20 cellular contexts compared by ENCODE assay signal in the genomic region with DNA sequence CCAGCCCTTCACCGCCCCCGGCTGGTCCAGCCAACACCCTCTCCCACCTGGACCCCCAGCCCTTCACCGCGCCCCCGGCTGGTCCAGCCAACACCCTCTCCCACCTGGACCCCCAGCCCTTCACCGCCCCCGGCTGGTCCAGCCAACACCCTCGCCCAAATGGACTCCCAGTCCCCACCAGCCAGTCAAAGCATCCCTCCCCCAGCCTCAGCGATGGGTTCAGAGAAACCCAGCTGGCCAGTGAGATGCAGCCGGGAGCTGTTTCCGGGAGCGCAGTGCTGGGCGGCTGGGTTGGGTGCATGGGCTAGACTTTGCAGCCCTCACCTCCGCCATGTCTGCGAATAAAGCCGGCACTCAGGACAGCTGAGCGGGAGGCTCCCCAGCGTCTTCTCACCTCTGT. TPM values are rescaled to one million over a fixed set of nuclear protein-coding genes. Genes with fewer than 3 reads are reported as not detected.
A peak's percentile ranks its signal among the peaks of the same experiment; 100 is the strongest.
DNase-seq lines count a peak whose midpoint lies in the region; ATAC-seq, FAIRE-seq and TF ChIP-seq lines count a peak whose summit lies in the region.
"Had no signal": no experiment of that assay in that cellular context is flagged by ENCODE, and none has a peak within 500 bp of the region (broad histone marks: within the 10 kb centered on the region; RNA-seq: fewer than 3 reads in every experiment).

No MANE protein-coding gene starts in this region.

- H3F3A ChIP-seq in PC-3 (ENCODE audit: low read length, unreplicated experiment) = no peaks in the 10 kb centered on the region

- 0 out of 2 replicates have a peak overlapping the region, but pooled peaks have one; percentile 2 for H3K4me2 ChIP-seq in PC-3 (ENCODE audit: low read length)
- H3K4me2 ChIP-seq: BLaER1 had no signal

- no peak overlapping the region for H3K4me3 Mint-ChIP-seq in T-helper 1 cell treated with Interleukin-12 subunit alpha and Interleukin-12 subunit beta and Interleukin-4 antibody, amounts not matched to agents 30 μg/mL and 1 μg/mL, for 36 hours
- no peak overlapping the region for H3K4me3 Mint-ChIP-seq in stimulated activated naive B cell treated with anti-CD40 and anti-IgM and Interleukin-4, amounts not matched to agents 10 μg/mL and 1 μg/mL and 100 μg/mL, for 72 hours
- H3K4me3 Mint-ChIP-seq: CD8-positive, alpha-beta T cell had no signal

- H3K27ac Mint-ChIP-seq in T-helper 1 cell treated with Interleukin-12 subunit alpha and Interleukin-12 subunit beta and Interleukin-4 antibody, amounts not matched to agents 30 μg/mL and 1 μg/mL, for 36 hours = peak overlapping the region; percentile 28
- H3K27ac Mint-ChIP-seq in stimulated activated naive B cell treated with anti-CD40 and anti-IgM and Interleukin-4, amounts not matched to agents 10 μg/mL and 1 μg/mL and 100 μg/mL, for 72 hours = peak overlapping the region; percentile 85
- H3K27ac Mint-ChIP-seq: CD8-positive, alpha-beta T cell had no signal

- peaks cover 3% of the 10 kb centered on the region for H3K4me1 Mint-ChIP-seq in T-helper 1 cell treated with Interleukin-12 subunit alpha and Interleukin-12 subunit beta and Interleukin-4 antibody, amounts not matched to agents 30 μg/mL and 1 μg/mL, for 36 hours (ENCODE audit: low read depth)
- H3K4me1 Mint-ChIP-seq in stimulated activated naive B cell treated with anti-CD40 and anti-IgM and Interleukin-4, amounts not matched to agents 10 μg/mL and 1 μg/mL and 100 μg/mL, for 72 hours = peaks cover 1 to 2% of the 10 kb centered on the region in 2 donors

- POLR2A ChIA-PET in PC-3 (lab: Charles Lee; ENCODE audit: unreplicated experiment) = no interaction called here

- H3K27ac ChIP-seq in PC-3 (ENCODE audit: low read length) (no peak overlapping the region), kidney (ENCODE audit: low read depth in 2 of 2, low read length in 2 of 2) (no peak overlapping the region)
- H3K27ac ChIP-seq: BLaER1, GM23248, Peyer's patch had no signal

- no peaks in the 10 kb centered on the region for H3K27me3 ChIP-seq in PC-3 (ENCODE audit: low read length)
- H3K27me3 ChIP-seq: BLaER1, Peyer's patch had no signal

- H3K9me2 ChIP-seq in PC-3 (replicated peaks; ENCODE audit: low read length) = no peaks in the 10 kb centered on the region

- no peaks in the 10 kb centered on the region for H3K9me3 Mint-ChIP-seq in T-helper 1 cell treated with Interleukin-12 subunit alpha and Interleukin-12 subunit beta and Interleukin-4 antibody, amounts not matched to agents 30 μg/mL and 1 μg/mL, for 36 hours
- H3K9me3 Mint-ChIP-seq in stimulated activated naive B cell treated with anti-CD40 and anti-IgM and Interleukin-4, amounts not matched to agents 10 μg/mL and 1 μg/mL and 100 μg/mL, for 72 hours = peaks cover 0 to 2% of the 10 kb centered on the region in 2 donors
- H3K9me3 Mint-ChIP-seq: CD8-positive, alpha-beta T cell had no signal

- H3K9ac ChIP-seq in PC-3 (ENCODE audit: low read length) = no peak overlapping the region
- H3K9ac ChIP-seq in kidney (ENCODE audit: low read length in 2 of 2) = no peak overlapping the region
- H3K9ac ChIP-seq: BLaER1, GM23248 had no signal

- BruUV-seq in PC-3 (replicated peaks; lab: Mats Ljungman, UMichigan) = no TSS peak

- no peaks in the 10 kb centered on the region for H3K36me3 Mint-ChIP-seq in T-helper 1 cell treated with Interleukin-12 subunit alpha and Interleukin-12 subunit beta and Interleukin-4 antibody, amounts not matched to agents 30 μg/mL and 1 μg/mL, for 36 hours (ENCODE audit: low read depth)
- H3K36me3 Mint-ChIP-seq in stimulated activated naive B cell treated with anti-CD40 and anti-IgM and Interleukin-4, amounts not matched to agents 10 μg/mL and 1 μg/mL and 100 μg/mL, for 72 hours = peaks cover 3 to 6% of the 10 kb centered on the region in 2 donors
- H3K36me3 Mint-ChIP-seq: CD8-positive, alpha-beta T cell had no signal

- ATAC-seq in PC-3 (peak; percentile 52; the same call in 1 of the 2 replicates), GM19035 (IDR thresholded peaks at IDR 0.05; ENCODE audit: unreplicated experiment) (no peak), HG02885 (IDR thresholded peaks at IDR 0.05; ENCODE audit: poor library complexity, unreplicated experiment) (no peak), HG03097 (IDR thresholded peaks at IDR 0.05; ENCODE audit: low FRiP score, unreplicated experiment) (no peak)
- no peak for ATAC-seq in stimulated activated naive B cell treated with anti-CD40 and anti-IgM and Interleukin-4, amounts not matched to agents 10 μg/mL and 1 μg/mL and 100 μg/mL, for 72 hours (replicated peaks)
- ATAC-seq: CD8-positive, alpha-beta T cell had no signal

- H4K20me1 ChIP-seq in PC-3 (ENCODE audit: low read length) = no peaks in the 10 kb centered on the region
- H4K20me1 ChIP-seq: BLaER1 had no signal

- TF ChIP-seq CTCF in PC-3 (conservative IDR thresholded peaks at IDR 0.05; ENCODE audit: low read depth, low read length) (no peak), kidney (IDR thresholded peaks at IDR 0.05; ENCODE audit: borderline replicate concordance, extremely low read depth, insufficient read depth) (no peak)

- intact Hi-C loops in PC-3 (cut with micrococcal nuclease) = no loop called here
- intact Hi-C loops in kidney (cut with DNase I) = no loop called here

- H3K4me3 ChIP-seq in PC-3 (ENCODE audit: low read length) (no peak overlapping the region), kidney (ENCODE audit: low read length in 2 of 2) (no peak overlapping the region)
- H3K4me3 ChIP-seq: BLaER1, GM23248, Peyer's patch had no signal

- no peaks in the 10 kb centered on the region for H3K4me1 ChIP-seq in PC-3 (ENCODE audit: insufficient read depth, low read length)
- no peaks in the 10 kb centered on the region for H3K4me1 ChIP-seq in kidney (ENCODE audit: control insufficient read depth in 1 of 2, insufficient read depth in 1 of 2, low read depth in 1 of 2, low read length in 2 of 2)
- H3K4me1 ChIP-seq: Peyer's patch had no signal

- CTCF ChIA-PET in PC-3 (lab: Charles Lee) = no interaction called here

- no peak for FAIRE-seq in kidney (lab: Jason Lieb, UNC)
- FAIRE-seq: G401.6 had no signal

- DNase-seq in T-helper 1 cell (no peak), PC-3 (no peak), kidney (peak; percentile 80)
- DNase-seq in stimulated activated naive B cell treated with anti-CD40 and anti-IgM and Interleukin-4, amounts not matched to agents 10 μg/mL and 1 μg/mL and 100 μg/mL, for 72 hours = no peak
- DNase-seq: CD8-positive, alpha-beta T cell; DMS79 treated with DMSO at 0.1 percent for 48 hours; Kasumi-1; MM.1S; NCI-H2081 treated with DMSO at 0.1 percent for 48 hours; NCI-H510A treated with DMSO at 0.1 percent for 48 hours; Peyer's patch; SHP77 treated with DMSO at 0.1 percent for 48 hours had no signal

- no peak overlapping the region for H2AFZ ChIP-seq in PC-3 (ENCODE audit: low read length)
- H2AFZ ChIP-seq: GM23248 had no signal

- peaks cover 10% of the 10 kb centered on the region for H3K27me3 Mint-ChIP-seq in T-helper 1 cell treated with Interleukin-12 subunit alpha and Interleukin-12 subunit beta and Interleukin-4 antibody, amounts not matched to agents 30 μg/mL and 1 μg/mL, for 36 hours (ENCODE audit: low read depth)
- peaks cover 15 to 18% of the 10 kb centered on the region in 2 donors for H3K27me3 Mint-ChIP-seq in stimulated activated naive B cell treated with anti-CD40 and anti-IgM and Interleukin-4, amounts not matched to agents 10 μg/mL and 1 μg/mL and 100 μg/mL, for 72 hours

- no peaks in the 10 kb centered on the region for H3K9me3 ChIP-seq in PC-3 (ENCODE audit: low read length)
- no peaks in the 10 kb centered on the region for H3K9me3 ChIP-seq in kidney (ENCODE audit: control insufficient read depth in 1 of 2, low read length in 2 of 2)
- H3K9me3 ChIP-seq: BLaER1, Peyer's patch had no signal

- no peaks in the 10 kb centered on the region for H3K79me2 ChIP-seq in PC-3 (ENCODE audit: low read length)

- no peaks in the 10 kb centered on the region for H3K36me3 ChIP-seq in PC-3 (ENCODE audit: low read depth, low read length)
- no peaks in the 10 kb centered on the region for H3K36me3 ChIP-seq in kidney (ENCODE audit: control insufficient read depth in 1 of 2, insufficient read depth in 2 of 2, low read length in 2 of 2)
- H3K36me3 ChIP-seq: Peyer's patch had no signal

RNA-seq across cellular contexts. Expression of a gene that starts 6.5 kb away (rescaled TPM):
- total RNA-seq in PC-3 (2014; rRNA removed) = 119 and 152 TPM in 2 replicates
- total RNA-seq in kidney = 33.8 TPM
- polyA plus RNA-seq in kidney (ENCODE audit: insufficient read depth, low read depth, low replicate concordance) = 72.3 TPM

RNA-seq across cellular contexts. Expression of a gene that starts 17.7 kb away (rescaled TPM):
- total RNA-seq in PC-3 (2014; rRNA removed) (28.5 and 44.0 TPM in 2 replicates), kidney (23.1 TPM)
- polyA plus RNA-seq in kidney (ENCODE audit: insufficient read depth, low read depth, low replicate concordance) = 17.9 TPM

RNA-seq across cellular contexts. Expression of a gene that starts 18.8 kb away (rescaled TPM):
- total RNA-seq in PC-3 (2014; rRNA removed) (0.35 TPM in 1 of 2 replicates, not detected in the other), kidney (2.8 TPM)
- polyA plus RNA-seq in kidney (ENCODE audit: insufficient read depth, low read depth, low replicate concordance) = not detected
- total RNA-seq: A172, GM23248 had no signal
- polyA plus RNA-seq: GM23248 had no signal

RNA-seq across cellular contexts. Expression of a gene that starts 28.7 kb away (rescaled TPM):
- 0.11 and 0.17 TPM in 2 replicates for total RNA-seq in PC-3 (2014; rRNA removed)
- 0.50 TPM for total RNA-seq in kidney
- polyA plus RNA-seq in kidney (ENCODE audit: insufficient read depth, low read depth, low replicate concordance) = 0.77 TPM

RNA-seq across cellular contexts. Expression of a gene that starts 47.4 kb away (rescaled TPM):
- 458 and 514 TPM in 2 replicates for total RNA-seq in PC-3 (2014; rRNA removed)
- 554 TPM for total RNA-seq in kidney
- 984 TPM for polyA plus RNA-seq in kidney (ENCODE audit: insufficient read depth, low read depth, low replicate concordance)
